In genomic region chr17:54967621-54968258, GRCh38 we compare ENCODE assay signal across 8 cellular contexts. TPM values are rescaled to one million over a fixed set of nuclear protein-coding genes. Genes with fewer than 3 reads are reported as not detected.
DNase-seq lines count a peak whose midpoint lies in the region; ATAC-seq, FAIRE-seq and TF ChIP-seq lines count a peak whose summit lies in the region.

No MANE protein-coding gene starts in this region.

- POLR2A ChIA-PET in endothelial cell of umbilical vein (lab: Charles Lee), result no interaction called here

- no TSS peak for BruUV-seq in endothelial cell of umbilical vein (replicated peaks; lab: Mats Ljungman, UMichigan)

- H3K36me3 ChIP-seq in endothelial cell of umbilical vein (ENCODE audit: control insufficient read depth in 2 of 2, extremely low read depth in 1 of 2, insufficient read depth in 2 of 2, low read length in 2 of 2), result peaks cover 0 to 5% of the 10 kb centered on the region in 2 experiments

- DNase-seq in DMS53 treated with DMSO at 0.1 percent for 48 hours (lab: John Stamatoyannopoulos, UW; ENCODE audit: unreplicated experiment), result peak; percentile 27
- peak; percentile 8 for DNase-seq in RPMI7951 (ENCODE audit: low read depth)
- no peak for DNase-seq in endothelial cell of umbilical vein (ENCODE audit: low read depth, low spot score)
- no peak for DNase-seq in naive B cell
- no peak for DNase-seq in NCI-H524 treated with DMSO at 0.1 percent for 48 hours (lab: John Stamatoyannopoulos, UW)
- no peak for DNase-seq in mesenteric fat pad (ENCODE audit: low spot score)

- peak in 1 of 2 donors; percentile 60 for TF ChIP-seq CTCF in endothelial cell of umbilical vein (IDR thresholded peaks at IDR 0.05; ENCODE audit: extremely low read depth in 1 of 2, insufficient read depth in 1 of 2, low read depth in 1 of 2, low read length in 2 of 2)

- H3K4me1 Mint-ChIP-seq in naive B cell, result peaks cover 0 to 25% (median 6%) of the 10 kb centered on the region in 3 donors

- ATAC-seq in GM19324 (IDR thresholded peaks at IDR 0.05; ENCODE audit: low FRiP score, unreplicated experiment), result peak; percentile 22
- ATAC-seq in HG03175 (IDR thresholded peaks at IDR 0.05; ENCODE audit: unreplicated experiment), result peak; percentile 29
- ATAC-seq in naive B cell (ENCODE audit: low read depth in 2 of 2), result peak; percentile 18 to 20

- no peaks in the 10 kb centered on the region for H3K9me3 Mint-ChIP-seq in naive B cell

- H3K27ac Mint-ChIP-seq in naive B cell, result peak overlapping the region in 2 of 6 donors; percentile 34 to 76

- peaks cover 30% of the 10 kb centered on the region for H3K79me2 ChIP-seq in endothelial cell of umbilical vein (ENCODE audit: control insufficient read depth, insufficient read depth, low read length)

- H3K27ac ChIP-seq in endothelial cell of umbilical vein (ENCODE audit: insufficient read depth, low read depth, low read length), result peak overlapping the region; percentile 52

- CTCF ChIA-PET in endothelial cell of umbilical vein (lab: Charles Lee), result interaction anchor here (1.2 kb wide), 1 partner anchor 19 kb away, joined by 4 read pairs; no protein-coding TSS in a partner anchor

- intact Hi-C loops in endothelial cell of umbilical vein (cut with micrococcal nuclease), result loop anchor here (1.0 kb wide), 1 partner anchor 1934 kb away; no protein-coding TSS in a partner anchor

- dilution Hi-C loops in endothelial cell of umbilical vein (cut with MboI; ENCODE audit: extremely low pct_ligation_motif_present, low sequenced_read_pairs), result no loop called here

- peak overlapping the region; percentile 94 for H3K4me2 ChIP-seq in endothelial cell of umbilical vein (ENCODE audit: insufficient read depth, low read length)

- no peaks in the 10 kb centered on the region for H4K20me1 ChIP-seq in endothelial cell of umbilical vein (replicated peaks; ENCODE audit: control insufficient read depth, extremely low read depth, insufficient read depth, low read length)

- no peaks in the 10 kb centered on the region for H3K27me3 Mint-ChIP-seq in naive B cell

- peak overlapping the region; percentile 91 for H2AFZ ChIP-seq in endothelial cell of umbilical vein (ENCODE audit: low read depth, low read length)

- H3K4me1 ChIP-seq in endothelial cell of umbilical vein (ENCODE audit: control insufficient read depth, extremely low read depth, insufficient read depth, low read length), result peaks cover 19% of the 10 kb centered on the region

- no peaks in the 10 kb centered on the region for H3K36me3 Mint-ChIP-seq in naive B cell

- H3K9me1 ChIP-seq in endothelial cell of umbilical vein (replicated peaks; ENCODE audit: control insufficient read depth, extremely low read depth, insufficient read depth, low read length), result no peaks in the 10 kb centered on the region

- peak overlapping the region; percentile 43 to 94 (median 80) for H3K4me3 ChIP-seq in endothelial cell of umbilical vein (replicated peaks in 1 of 3; ENCODE audit: insufficient read depth in 1 of 3, low read depth in 1 of 3, low read length in 3 of 3)

- TF ChIP-seq POLR2A in endothelial cell of umbilical vein (IDR thresholded peaks at IDR 0.05; ENCODE audit: low read depth, low read length), result no peak

- no peaks in the 10 kb centered on the region for H3K9me3 ChIP-seq in endothelial cell of umbilical vein (replicated peaks; ENCODE audit: control insufficient read depth, insufficient read depth, low read length)

- no peak overlapping the region for H3K4me3 Mint-ChIP-seq in naive B cell

- no peaks in the 10 kb centered on the region for H3K27me3 ChIP-seq in endothelial cell of umbilical vein (ENCODE audit: control insufficient read depth in 2 of 2, insufficient read depth in 2 of 2, low read length in 2 of 2)

- no peak for FAIRE-seq in endothelial cell of umbilical vein (lab: Jason Lieb, UNC)

- H3K9ac ChIP-seq in endothelial cell of umbilical vein (replicated peaks; ENCODE audit: extremely low read depth, insufficient read depth, low read length), result peak overlapping the region; percentile 74

TF ChIP-seq in endothelial cell of umbilical vein, 7 proteins besides CTCF, POLR2A, EP300 and RAD21:
- TF ChIP-seq FOS (IDR thresholded peaks at IDR 0.05; ENCODE audit: borderline replicate concordance, insufficient read depth, low read length) (no peak), MYC (IDR thresholded peaks at IDR 0.05; ENCODE audit: low read depth, low read length) (no peak), EZH2 (IDR thresholded peaks at IDR 0.05; ENCODE audit: borderline replicate concordance, low read depth, low read length, severe bottlenecking) (no peak), GATA2 (IDR thresholded peaks at IDR 0.05; ENCODE audit: insufficient read depth, insufficient read length, low read depth, low read length) (no peak), JUN (IDR thresholded peaks at IDR 0.05; ENCODE audit: borderline replicate concordance, insufficient read depth, insufficient read length, low read depth) (no peak), POLR2AphosphoS5 (IDR thresholded peaks at IDR 0.05; ENCODE audit: insufficient read depth, low read depth, low read length) (no peak)
- TF ChIP-seq, protein P1, sequence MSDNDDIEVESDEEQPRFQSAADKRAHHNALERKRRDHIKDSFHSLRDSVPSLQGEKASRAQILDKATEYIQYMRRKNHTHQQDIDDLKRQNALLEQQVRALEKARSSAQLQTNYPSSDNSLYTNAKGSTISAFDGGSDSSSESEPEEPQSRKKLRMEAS (IDR thresholded peaks at IDR 0.05; ENCODE audit: insufficient read depth, insufficient read length), result no peak
TF ChIP-seq in endothelial cell of umbilical vein: peak in this region for 0.

RNA-seq across cellular contexts. Expression of gene COX11, which starts 0.7 kb away (rescaled TPM):
- total RNA-seq in RPMI7951 (2014; rRNA removed; shearing (Covaris generic)), result 54.4 and 72.8 TPM in 2 replicates
- total RNA-seq in endothelial cell of umbilical vein, result 55.6 and 55.9 TPM in 2 replicates
- 47.3 and 58.4 TPM in 2 replicates for polyA plus RNA-seq in endothelial cell of umbilical vein
- polyA plus RNA-seq in endothelial cell of umbilical vein (2011; cell fraction: cytosol; rRNA removed), result 33.4 and 44.1 TPM in 2 replicates
- 55.8 and 62.7 TPM in 2 replicates for polyA plus RNA-seq in endothelial cell of umbilical vein (2011; cell fraction: nucleus; rRNA removed)
- 50.4 and 57.9 TPM in 2 replicates for polyA plus RNA-seq in endothelial cell of umbilical vein (2012)
- polyA minus RNA-seq in endothelial cell of umbilical vein, result 37.1 and 41.4 TPM in 2 replicates
- 49.8 TPM for polyA minus RNA-seq in endothelial cell of umbilical vein (2011; cell fraction: cytosol; rRNA and poly(A)+ RNA removed)
- polyA minus RNA-seq in endothelial cell of umbilical vein (2011; cell fraction: nucleus; rRNA and poly(A)+ RNA removed), result 24.4 and 26.9 TPM in 2 replicates
- polyA plus RNA-seq in naive B cell (ENCODE audit: low read depth in 6 of 6), result 10 to 100 TPM; 49.1 to 72.2 (median 59.1) TPM
- 40.4 TPM for total RNA-seq in mesenteric fat pad

RNA-seq across cellular contexts. Expression of gene STXBP4, which starts 0.8 kb away (rescaled TPM):
- total RNA-seq in RPMI7951 (2014; rRNA removed; shearing (Covaris generic)), result 5.6 and 10.4 TPM in 2 replicates
- total RNA-seq in endothelial cell of umbilical vein (11.3 and 12.9 TPM in 2 replicates), mesenteric fat pad (8.6 TPM)
- polyA plus RNA-seq in endothelial cell of umbilical vein (1.8 and 1.9 TPM in 2 replicates), naive B cell (ENCODE audit: low read depth in 6 of 6) (10 to 100 TPM in 1 of 6 donors, 1 to 10 TPM in 5; 3.5 to 11.5 (median 5.7) TPM)
- polyA plus RNA-seq in endothelial cell of umbilical vein (2011; cell fraction: cytosol; rRNA removed), result 2.3 and 3.3 TPM in 2 replicates
- 7.2 and 10.1 TPM in 2 replicates for polyA plus RNA-seq in endothelial cell of umbilical vein (2011; cell fraction: nucleus; rRNA removed)
- polyA plus RNA-seq in endothelial cell of umbilical vein (2012), result 4.5 and 12.5 TPM in 2 replicates
- polyA minus RNA-seq in endothelial cell of umbilical vein, result 6.9 and 8.0 TPM in 2 replicates
- 4.2 TPM for polyA minus RNA-seq in endothelial cell of umbilical vein (2011; cell fraction: cytosol; rRNA and poly(A)+ RNA removed)
- polyA minus RNA-seq in endothelial cell of umbilical vein (2011; cell fraction: nucleus; rRNA and poly(A)+ RNA removed), result 18.5 and 28.7 TPM in 2 replicates

Comparison
In these comparisons a context has a peak if more than half of its experiments do, and no peak if none do; other contexts are left out.
1. DNase-seq: peak in DMS53 treated with DMSO at 0.1 percent for 48 hours (single experiment) and RPMI7951 (single experiment); none in endothelial cell of umbilical vein (single experiment), naive B cell (single experiment), NCI-H524 treated with DMSO at 0.1 percent for 48 hours (single experiment) and mesenteric fat pad (single experiment).
2. Peak in every context shown above with its lines, with median percentiles within 50 percentile points of each other: ATAC-seq.